15 cellular contexts compared by ENCODE assay signal in genomic region chr3:65408531-65409181, GRCh38.
"Had no signal": no experiment of that assay in that cellular context is flagged by ENCODE, and none has a peak within 500 bp of the region (broad histone marks: within the 10 kb centered on the region; RNA-seq: fewer than 3 reads in every experiment).

No MANE protein-coding gene starts in this region.

- H3K4me3 Mint-ChIP-seq: activated CD8-positive, alpha-beta memory T cell treated with anti-CD3 and anti-CD28 coated beads, Interleukin-2, amount 10 ng/mL, durations not matched to agents 7 days and 5 days; activated naive CD8-positive, alpha-beta T cell treated with anti-CD3 and anti-CD28 coated beads, Interleukin-2, amount 10 ng/mL, durations not matched to agents 7 days and 5 days; memory B cell had no signal

- H3K4me1 Mint-ChIP-seq: activated CD8-positive, alpha-beta memory T cell treated with anti-CD3 and anti-CD28 coated beads, Interleukin-2, amount 10 ng/mL, durations not matched to agents 7 days and 5 days; activated naive CD8-positive, alpha-beta T cell treated with anti-CD3 and anti-CD28 coated beads, Interleukin-2, amount 10 ng/mL, durations not matched to agents 7 days and 5 days; memory B cell had no signal

- H3K27ac ChIP-seq: pancreas, SJCRH30 had no signal

- DNase-seq: activated CD4-positive, alpha-beta T cell treated with anti-CD3 and anti-CD28 coated beads, Interleukin-2, amount 50 U/mL, for 4 hours; activated CD4-positive, CD25-positive, alpha-beta regulatory T cell treated with anti-CD3 and anti-CD28 coated beads, Interleukin-2, amount 50 U/mL, for 72 hours; activated CD8-positive, alpha-beta memory T cell treated with anti-CD3 and anti-CD28 coated beads, Interleukin-2, amount 10 ng/mL, durations not matched to agents 7 days and 5 days; activated naive CD8-positive, alpha-beta T cell treated with anti-CD3 and anti-CD28 coated beads, Interleukin-2, amount 10 ng/mL, durations not matched to agents 7 days and 5 days; activated T-cell treated with anti-CD3 and anti-CD28 coated beads, Interleukin-2, amount 50 U/mL, for 48 hours; anterior cingulate cortex; foreskin melanocyte; kidney glomerular epithelial cell; pancreas; SJCRH30; spleen; stimulated activated CD4-positive, alpha-beta T cell treated with anti-CD3 and anti-CD28 coated beads, Interleukin-2, amount 100 ng/mL, for 24 hours; stimulated activated naive CD4-positive, alpha-beta T cell had no signal

- H3K36me3 Mint-ChIP-seq: activated CD8-positive, alpha-beta memory T cell treated with anti-CD3 and anti-CD28 coated beads, Interleukin-2, amount 10 ng/mL, durations not matched to agents 7 days and 5 days; activated naive CD8-positive, alpha-beta T cell treated with anti-CD3 and anti-CD28 coated beads, Interleukin-2, amount 10 ng/mL, durations not matched to agents 7 days and 5 days; memory B cell had no signal

- H3K27ac Mint-ChIP-seq: activated CD8-positive, alpha-beta memory T cell treated with anti-CD3 and anti-CD28 coated beads, Interleukin-2, amount 10 ng/mL, durations not matched to agents 7 days and 5 days; activated naive CD8-positive, alpha-beta T cell treated with anti-CD3 and anti-CD28 coated beads, Interleukin-2, amount 10 ng/mL, durations not matched to agents 7 days and 5 days; memory B cell had no signal

- H3K4me3 ChIP-seq: breast epithelium, pancreas, SJCRH30, spleen had no signal

- H3K27me3 Mint-ChIP-seq: activated CD8-positive, alpha-beta memory T cell treated with anti-CD3 and anti-CD28 coated beads, Interleukin-2, amount 10 ng/mL, durations not matched to agents 7 days and 5 days; activated naive CD8-positive, alpha-beta T cell treated with anti-CD3 and anti-CD28 coated beads, Interleukin-2, amount 10 ng/mL, durations not matched to agents 7 days and 5 days; memory B cell had no signal

- H3K9me3 Mint-ChIP-seq: activated naive CD8-positive, alpha-beta T cell treated with anti-CD3 and anti-CD28 coated beads, Interleukin-2, amount 10 ng/mL, durations not matched to agents 7 days and 5 days had no signal

- H3K4me1 ChIP-seq: breast epithelium, pancreas, SJCRH30 had no signal

- H3K36me3 ChIP-seq: breast epithelium, pancreas, SJCRH30, spleen had no signal

- H3K9me3 ChIP-seq: breast epithelium, pancreas, SJCRH30, spleen had no signal

- ATAC-seq: activated CD8-positive, alpha-beta memory T cell treated with anti-CD3 and anti-CD28 coated beads, Interleukin-2, amount 10 ng/mL, durations not matched to agents 7 days and 5 days; pancreas had no signal

- H3K27me3 ChIP-seq: breast epithelium, pancreas, SJCRH30, spleen had no signal
